ENCODE assay signal across 1 cellular context in genomic region chr12:54603173-54603814, GRCh38.
TF ChIP-seq lines count a peak whose summit lies in the region.

No MANE protein-coding gene starts in this region.

TF ChIP-seq in HCT116, 20 proteins besides CTCF, POLR2A, EP300 and RAD21 (continued from another document):
- TF ChIP-seq, protein P1, sequence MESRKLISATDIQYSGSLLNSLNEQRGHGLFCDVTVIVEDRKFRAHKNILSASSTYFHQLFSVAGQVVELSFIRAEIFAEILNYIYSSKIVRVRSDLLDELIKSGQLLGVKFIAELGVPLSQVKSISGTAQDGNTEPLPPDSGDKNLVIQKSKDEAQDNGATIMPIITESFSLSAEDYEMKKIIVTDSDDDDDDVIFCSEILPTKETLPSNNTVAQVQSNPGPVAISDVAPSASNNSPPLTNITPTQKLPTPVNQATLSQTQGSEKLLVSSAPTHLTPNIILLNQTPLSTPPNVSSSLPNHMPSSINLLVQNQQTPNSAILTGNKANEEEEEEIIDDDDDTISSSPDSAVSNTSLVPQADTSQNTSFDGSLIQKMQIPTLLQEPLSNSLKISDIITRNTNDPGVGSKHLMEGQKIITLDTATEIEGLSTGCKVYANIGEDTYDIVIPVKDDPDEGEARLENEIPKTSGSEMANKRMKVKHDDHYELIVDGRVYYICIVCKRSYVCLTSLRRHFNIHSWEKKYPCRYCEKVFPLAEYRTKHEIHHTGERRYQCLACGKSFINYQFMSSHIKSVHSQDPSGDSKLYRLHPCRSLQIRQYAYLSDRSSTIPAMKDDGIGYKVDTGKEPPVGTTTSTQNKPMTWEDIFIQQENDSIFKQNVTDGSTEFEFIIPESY (IDR thresholded peaks at IDR 0.05; ENCODE audit: extremely low read depth, insufficient replicate concordance, low read length): no peak
- TF ChIP-seq YY1 (IDR thresholded peaks at IDR 0.05; ENCODE audit: extremely low read depth, insufficient replicate concordance, low read depth, low read length) (peak; percentile 24), MAX (IDR thresholded peaks at IDR 0.05) (peak; percentile 26; the same call in 1 of the 2 replicates), SP1 (IDR thresholded peaks at IDR 0.05; ENCODE audit: low read depth) (0 out of 2 replicates have a peak, but pooled peaks have one; percentile 8), FOSL1 (IDR thresholded peaks at IDR 0.05; ENCODE audit: low read depth) (0 out of 2 replicates have a peak, but pooled peaks have one; percentile 6), CBX3 (IDR thresholded peaks at IDR 0.05; ENCODE audit: low read depth) (peak; percentile 44; the same call in 1 of the 2 replicates), ELF1 (IDR thresholded peaks at IDR 0.05; ENCODE audit: borderline replicate concordance, low read depth) (no peak), ZNF274 (IDR thresholded peaks at IDR 0.05; ENCODE audit: low read depth, low read length) (no peak), SIN3A (IDR thresholded peaks at IDR 0.05; ENCODE audit: low read depth) (no peak), EZH2phosphoT487 (IDR thresholded peaks at IDR 0.05; ENCODE audit: borderline replicate concordance) (no peak), SRF (IDR thresholded peaks at IDR 0.05; ENCODE audit: low read depth) (no peak)
- TF ChIP-seq, protein P2, sequence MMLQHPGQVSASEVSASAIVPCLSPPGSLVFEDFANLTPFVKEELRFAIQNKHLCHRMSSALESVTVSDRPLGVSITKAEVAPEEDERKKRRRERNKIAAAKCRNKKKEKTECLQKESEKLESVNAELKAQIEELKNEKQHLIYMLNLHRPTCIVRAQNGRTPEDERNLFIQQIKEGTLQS (IDR thresholded peaks at IDR 0.05): no peak
